8 cellular contexts compared by ENCODE assay signal in genomic region chr19:17859533-17860330, GRCh38.
DNase-seq lines count a peak whose midpoint lies in the region; ATAC-seq, FAIRE-seq and TF ChIP-seq lines count a peak whose summit lies in the region.

RPL18A (plus strand) TSS chr19:17859910; CDS start chr19:17859957, 47 bp downstream.

- DNase-seq in AG09319 (ENCODE audit: extremely low read depth, low read depth): peak; percentile 99
- peak; percentile 93 for DNase-seq in NCI-H345 treated with DMSO at 0.1 percent for 48 hours (lab: John Stamatoyannopoulos, UW; ENCODE audit: unreplicated experiment)
- DNase-seq in activated CD4-positive, CD25-positive, alpha-beta regulatory T cell treated with anti-CD3 and anti-CD28 coated beads, Interleukin-2, amount 50 U/mL, for 16 hours (ENCODE audit: low read depth, low spot score): peak; percentile 100
- DNase-seq in cerebellar cortex (ENCODE audit: low spot score): peak; percentile 100
- DNase-seq in stimulated activated CD4-positive, alpha-beta T cell treated with anti-CD3 and anti-CD28 coated beads, Interleukin-12 subunit alpha, Interleukin-12 subunit beta, amount 100 ng/mL, for 48 hours (ENCODE audit: low read depth in 2 of 3, low spot score in 1 of 3): peak; percentile 97 to 100 (median 98)

- peak; percentile 90 for TF ChIP-seq CTCF in AG09319 (IDR thresholded peaks at IDR 0.05; ENCODE audit: low read depth, low read length)

- peak; percentile 93 for ATAC-seq in HG03280 (IDR thresholded peaks at IDR 0.05; ENCODE audit: unreplicated experiment)

- in situ Hi-C loops in GM18951 (cut with MboI; ENCODE audit: low sequenced_read_pairs, unreplicated experiment): loop anchor here (5.0 kb wide), 1 partner anchor 73 kb away; the partner anchor contains the start of gene CCDC124

- peak; percentile 86 for FAIRE-seq in islet of Langerhans (lab: Jason Lieb, UNC)

- TF ChIP-seq POLR2A in GM18951 (IDR thresholded peaks at IDR 0.05; ENCODE audit: extremely low read depth, insufficient read depth, insufficient read length): peak; percentile 97

Comparison
In these comparisons a context has a peak if more than half of its experiments do, and no peak if none do; other contexts are left out.
1. Peak in every context shown above with its lines: DNase-seq and ATAC-seq.